In the genomic region with DNA sequence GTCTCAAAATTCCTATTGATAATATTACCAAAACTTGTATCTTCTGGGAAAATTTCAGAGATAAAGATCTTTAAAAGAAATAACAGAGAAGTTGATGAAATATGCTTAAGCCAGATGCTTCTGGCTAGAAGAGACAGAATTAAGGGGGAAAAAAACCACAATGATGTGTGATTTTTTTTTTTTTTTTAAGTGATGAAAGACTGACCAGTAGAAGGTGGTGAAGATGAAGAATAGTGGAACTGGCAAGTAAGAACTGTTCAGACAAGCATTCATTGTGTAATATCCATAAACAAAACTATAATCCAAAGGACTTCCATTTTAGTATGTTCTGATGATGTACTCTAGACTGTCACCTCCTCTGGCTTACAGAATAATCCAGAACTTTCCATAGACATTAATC, we compare ENCODE assay signal across 21 cellular contexts.
"Had no signal": no experiment of that assay in that cellular context is flagged by ENCODE, and none has a peak within 500 bp of the region (broad histone marks: within the 10 kb centered on the region; RNA-seq: fewer than 3 reads in every experiment).

No MANE protein-coding gene starts in this region.

- H3K36me3 Mint-ChIP-seq: natural killer cell had no signal

- H3K9me3 Mint-ChIP-seq: activated T-cell treated with anti-CD3 and anti-CD28 coated beads, Interleukin-2, amount 50 U/mL, for 4 hours; brain; immature natural killer cell; natural killer cell; type B pancreatic cell had no signal

- H3K27me3 Mint-ChIP-seq: brain, progenitor cell of endocrine pancreas, type B pancreatic cell had no signal

- H3K4me3 Mint-ChIP-seq: activated T-cell treated with anti-CD3 and anti-CD28 coated beads, Interleukin-2, amount 50 U/mL, for 4 hours; brain; immature natural killer cell; natural killer cell; type B pancreatic cell had no signal

- DNase-seq: activated CD4-positive, alpha-beta T cell treated with anti-CD3 and anti-CD28 coated beads for 1 hour; activated CD8-positive, alpha-beta memory T cell treated with anti-CD3 and anti-CD28 coated beads for 24 hours; activated CD8-positive, alpha-beta memory T cell treated with anti-CD3 and anti-CD28 coated beads, Interleukin-2, amount 50 U/mL, for 4 hours; activated naive CD4-positive, alpha-beta T cell treated with Interleukin-2 at 50 U/mL for 16 hours; activated T-cell treated with anti-CD3 and anti-CD28 coated beads, Interleukin-2, amount 50 U/mL, for 4 hours; aorta; dermis blood vessel endothelial cell; effector CD8-positive, alpha-beta T cell; erythroblast; foreskin fibroblast; immature natural killer cell; left ventricle myocardium superior; mammary epithelial cell; midbrain; natural killer cell; retina; stimulated activated CD4-positive, alpha-beta T cell treated with anti-CD3 and anti-CD28 coated beads, Interleukin-4, amount 100 ng/mL, for 24 hours; stimulated activated naive CD4-positive, alpha-beta T cell treated with Interleukin-2 at 50 U/mL for 16 hours had no signal

- H3K27ac Mint-ChIP-seq: brain, natural killer cell, progenitor cell of endocrine pancreas, type B pancreatic cell had no signal
